Comparison of ENCODE assay signal across 1 cellular context in the genomic region with DNA sequence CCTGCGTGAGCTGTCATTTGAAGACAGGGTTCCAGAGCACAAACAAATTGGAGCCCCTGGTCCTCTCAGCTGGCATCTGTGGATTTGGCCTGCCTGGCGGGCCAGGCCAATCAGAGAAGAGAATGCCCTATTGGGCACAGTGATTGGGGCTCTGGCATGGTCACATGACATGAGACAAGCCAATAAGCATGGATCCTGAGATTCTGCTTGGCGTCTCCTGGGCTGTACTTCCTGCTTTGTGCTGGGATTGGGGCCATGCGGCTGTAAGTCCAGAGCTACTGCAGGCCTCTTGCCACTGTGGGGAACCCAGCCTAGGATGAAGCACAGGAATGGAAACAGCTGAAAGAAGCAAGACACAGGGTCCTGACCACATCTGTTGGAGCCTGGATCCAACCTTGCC.
TF ChIP-seq lines count a peak whose summit lies in the region.

No MANE protein-coding gene starts in this region.

TF ChIP-seq in HepG2, 621 proteins besides CTCF, POLR2A, EP300 and RAD21:
- TF ChIP-seq KMT2A (CRISPR knock-in tag; IDR thresholded peaks at IDR 0.05) (no peak), ZNF468 (CRISPR knock-in tag; IDR thresholded peaks at IDR 0.05) (no peak), NFYB (CRISPR knock-in tag; IDR thresholded peaks at IDR 0.05) (peak; percentile 38; the same call in 1 of the 2 replicates)
